ENCODE assay signal across 28 cellular contexts in the genomic region with DNA sequence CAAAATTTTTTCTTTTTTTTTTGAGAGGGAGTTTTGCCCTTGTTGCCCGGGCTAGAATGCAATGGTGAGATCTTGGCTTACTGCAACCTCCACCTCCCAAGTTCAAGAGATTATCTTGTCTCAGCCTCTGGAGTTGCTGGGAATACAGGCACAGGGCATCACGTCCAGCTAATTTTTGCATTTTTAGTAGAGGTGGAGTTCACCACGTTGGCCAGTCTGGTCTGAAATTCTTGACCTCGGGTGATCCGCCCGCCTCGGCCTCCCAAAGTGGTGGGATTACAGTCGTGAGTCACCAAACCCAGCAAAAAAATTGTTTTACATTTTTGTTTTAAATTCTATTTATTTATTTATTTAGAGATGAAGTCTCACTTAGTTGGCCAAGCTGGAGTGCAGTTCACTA. TPM values are rescaled to one million over a fixed set of nuclear protein-coding genes. Genes with fewer than 3 reads are reported as not detected.
"Had no signal": no experiment of that assay in that cellular context is flagged by ENCODE, and none has a peak within 500 bp of the region (broad histone marks: within the 10 kb centered on the region; RNA-seq: fewer than 3 reads in every experiment).

No MANE protein-coding gene starts in this region.

- H3K27ac ChIP-seq: body of pancreas, breast epithelium, KMS-11, Peyer's patch, SJSA1 had no signal

- H3K4me2 ChIP-seq: KMS-11, SK-N-SH had no signal

- H3K9ac ChIP-seq: KMS-11, SK-N-SH had no signal

- H3K9me3 ChIP-seq: body of pancreas, breast epithelium, Peyer's patch, SJSA1, SK-N-SH had no signal

- H3K4me3 ChIP-seq: body of pancreas, breast epithelium, Peyer's patch, SJSA1 had no signal

- DNase-seq: activated CD4-positive, alpha-beta T cell treated with anti-CD3 and anti-CD28 coated beads, Interleukin-2, amount 10 ng/mL, durations not matched to agents 24 days and 14 days; activated CD4-positive, alpha-beta T cell treated with anti-CD3 and anti-CD28 coated beads, Interleukin-2, amount 50 U/mL, for 48 hours; activated CD8-positive, alpha-beta T cell treated with anti-CD3 and anti-CD28 coated beads, Interleukin-2, amount 10 ng/mL, durations not matched to agents 7 days and 5 days; activated gamma-delta T cell; activated naive CD4-positive, alpha-beta T cell treated with Interleukin-2 at 50 U/mL for 16 hours; activated naive CD8-positive, alpha-beta T cell treated with anti-CD3 and anti-CD28 coated beads, Interleukin-2, amount 10 ng/mL, durations not matched to agents 7 days and 5 days; activated T-cell treated with anti-CD3 and anti-CD28 coated beads, Interleukin-2, amount 50 U/mL, for 24 hours; body of pancreas; NCI-H1092 treated with DMSO at 0.1 percent for 48 hours; NCI-H1417; NCI-H146; NCI-H187; NCI-H2029 treated with DMSO at 0.1 percent for 48 hours; NCI-H2107; NCI-H2171; NCI-H510A; NCI-H526; NCI-H748 treated with DMSO at 0.1 percent for 48 hours; NK-92 treated with Interleukin-12 subunit alpha and Interleukin-12 subunit beta, amount 100 ng/mL, for 24 hours; PC-3; Peyer's patch; RPMI8226; SHP77 treated with DMSO at 0.1 percent for 48 hours; SK-N-SH had no signal

- H3K36me3 ChIP-seq: breast epithelium, Peyer's patch, SJSA1 had no signal

- H3K4me1 ChIP-seq: body of pancreas, breast epithelium, Peyer's patch, SJSA1 had no signal

- ATAC-seq: activated CD8-positive, alpha-beta T cell treated with anti-CD3 and anti-CD28 coated beads, Interleukin-2, amount 10 ng/mL, durations not matched to agents 7 days and 5 days; body of pancreas; PC-3 had no signal

- H3K27me3 ChIP-seq: body of pancreas, Peyer's patch, SJSA1 had no signal

RNA-seq across cellular contexts. Expression of gene SLC2A14, which starts 4.7 kb away (rescaled TPM):
- total RNA-seq: M059J, PC-3, SJSA1 had no signal

RNA-seq across cellular contexts. Expression of gene SLC2A3, which starts 58.6 kb away (rescaled TPM):
- total RNA-seq: PC-3 had no signal
